19 cellular contexts compared by ENCODE assay signal in the genomic region with DNA sequence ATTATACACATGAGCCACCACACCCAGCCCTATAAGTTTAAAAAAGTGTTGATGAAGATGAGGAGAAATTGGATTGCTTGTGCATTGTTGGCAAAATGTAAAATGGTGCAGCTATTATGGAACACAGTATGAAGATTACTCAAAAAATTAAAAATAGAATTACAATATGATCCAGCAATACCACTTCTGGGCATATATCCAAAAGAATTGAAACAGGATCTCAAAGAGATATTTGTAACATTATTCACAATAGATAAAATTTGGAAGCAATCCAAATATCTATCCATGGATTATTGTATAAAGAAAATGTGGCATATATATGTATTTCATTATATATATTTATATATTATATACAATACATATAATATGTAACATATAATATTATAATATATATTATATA.
"Had no signal": no experiment of that assay in that cellular context is flagged by ENCODE, and none has a peak within 500 bp of the region (broad histone marks: within the 10 kb centered on the region; RNA-seq: fewer than 3 reads in every experiment).

No MANE protein-coding gene starts in this region.

- DNase-seq: activated B cell treated with CpG ODN at 0.5 μM for 24 hours; activated CD4-positive, alpha-beta memory T cell treated with anti-CD3 and anti-CD28 coated beads for 36 hours; activated CD4-positive, alpha-beta T cell treated with anti-CD3 and anti-CD28 coated beads for 4 hours; activated naive CD4-positive, alpha-beta T cell; activated naive CD8-positive, alpha-beta T cell treated with anti-CD3 and anti-CD28 coated beads, Interleukin-2, amount 10 ng/mL, durations not matched to agents 7 days and 5 days; anterior cingulate cortex; dorsolateral prefrontal cortex; gastrocnemius medialis; head of caudate nucleus; left ventricle myocardium inferior; psoas muscle; right lobe of liver; stimulated activated CD4-positive, alpha-beta T cell treated with anti-CD3 and anti-CD28 coated beads, Interleukin-4, amount 100 ng/mL, for 4 hours; T-helper 1 cell; T-helper 9 cell; testis; upper lobe of left lung had no signal

- H3K27ac ChIP-seq: dorsolateral prefrontal cortex, epithelial cell of prostate, gastrocnemius medialis, left ventricle myocardium inferior, psoas muscle, right lobe of liver, testis, upper lobe of left lung had no signal

- H3K4me3 ChIP-seq: dorsolateral prefrontal cortex, gastrocnemius medialis, left ventricle myocardium inferior, psoas muscle, right lobe of liver, testis, upper lobe of left lung had no signal

- ATAC-seq: gastrocnemius medialis; psoas muscle; right lobe of liver; stimulated activated memory B cell treated with anti-CD40 and anti-IgM and Interleukin-4, amounts not matched to agents 10 μg/mL and 1 μg/mL and 100 μg/mL, for 72 hours had no signal

- H3K9me3 ChIP-seq: gastrocnemius medialis, psoas muscle, right lobe of liver, testis, upper lobe of left lung had no signal

- H3K4me1 ChIP-seq: gastrocnemius medialis, left ventricle myocardium inferior, psoas muscle, right lobe of liver, testis, upper lobe of left lung had no signal

- H3K36me3 ChIP-seq: gastrocnemius medialis, left ventricle myocardium inferior, right lobe of liver, upper lobe of left lung had no signal

- H3K27me3 ChIP-seq: dorsolateral prefrontal cortex, gastrocnemius medialis, right lobe of liver, testis, upper lobe of left lung had no signal
